In the genomic region with DNA sequence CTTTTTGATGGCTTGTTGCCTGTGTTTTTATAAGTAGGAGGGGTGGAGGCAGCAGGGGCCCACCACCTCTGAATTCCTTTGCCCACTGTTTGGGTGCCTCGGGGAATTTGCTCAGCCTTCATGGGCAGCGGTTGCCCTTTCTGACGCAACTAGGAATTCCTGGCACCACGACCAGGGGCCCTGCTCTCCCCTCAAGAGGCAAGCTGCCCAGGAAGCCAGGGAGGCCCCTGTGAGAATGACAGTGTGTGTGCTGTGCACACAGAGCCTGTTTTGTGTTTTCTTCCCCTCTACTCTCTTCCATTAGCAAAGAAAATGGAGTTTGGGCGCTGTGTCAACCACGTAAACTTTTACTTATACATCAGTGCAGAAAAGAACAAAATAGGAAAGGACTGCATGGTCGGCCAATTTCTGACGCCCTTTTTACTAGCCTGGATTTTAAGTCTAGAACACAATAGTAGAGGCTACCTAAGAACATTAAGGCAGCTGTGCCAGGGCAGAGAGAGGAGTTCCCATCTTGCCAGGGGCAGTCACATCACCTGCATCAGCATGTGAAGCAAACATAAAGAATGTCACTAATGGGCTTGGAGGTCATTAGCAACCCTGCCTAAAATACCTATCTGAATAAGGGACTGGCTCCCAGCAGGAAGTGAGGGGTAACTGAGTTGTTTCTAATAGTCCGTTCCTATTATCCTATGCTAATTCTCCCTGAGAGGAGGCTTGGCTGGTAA, we compare ENCODE assay signal across 1 cellular context.
TF ChIP-seq lines count a peak whose summit lies in the region.

No MANE protein-coding gene starts in this region.

TF ChIP-seq in H1, 55 proteins besides CTCF, POLR2A, EP300 and RAD21:
- no peak for TF ChIP-seq CHD1 (IDR thresholded peaks at IDR 0.05; ENCODE audit: low read depth, low read length)
- 0 out of 2 replicates have a peak, but pooled peaks have one; percentile 42 for TF ChIP-seq TEAD4 (IDR thresholded peaks at IDR 0.05; ENCODE audit: low read depth, low read length)
- TF ChIP-seq, protein P1, sequence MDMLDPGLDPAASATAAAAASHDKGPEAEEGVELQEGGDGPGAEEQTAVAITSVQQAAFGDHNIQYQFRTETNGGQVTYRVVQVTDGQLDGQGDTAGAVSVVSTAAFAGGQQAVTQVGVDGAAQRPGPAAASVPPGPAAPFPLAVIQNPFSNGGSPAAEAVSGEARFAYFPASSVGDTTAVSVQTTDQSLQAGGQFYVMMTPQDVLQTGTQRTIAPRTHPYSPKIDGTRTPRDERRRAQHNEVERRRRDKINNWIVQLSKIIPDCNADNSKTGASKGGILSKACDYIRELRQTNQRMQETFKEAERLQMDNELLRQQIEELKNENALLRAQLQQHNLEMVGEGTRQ (IDR thresholded peaks at IDR 0.05; ENCODE audit: low read length) = no peak
- 0 out of 2 replicates have a peak, but pooled peaks have one; percentile 29 for TF ChIP-seq CEBPB (IDR thresholded peaks at IDR 0.05; ENCODE audit: low read depth, low read length)
